1 cellular context compared by ENCODE assay signal in genomic region chr1:167791281-167792209, GRCh38.
TF ChIP-seq lines count a peak whose summit lies in the region.

No MANE protein-coding gene starts in this region.

TF ChIP-seq in GM23338, 12 proteins besides CTCF, POLR2A, EP300 and RAD21 (continued from another document):
- TF ChIP-seq, protein P1, sequence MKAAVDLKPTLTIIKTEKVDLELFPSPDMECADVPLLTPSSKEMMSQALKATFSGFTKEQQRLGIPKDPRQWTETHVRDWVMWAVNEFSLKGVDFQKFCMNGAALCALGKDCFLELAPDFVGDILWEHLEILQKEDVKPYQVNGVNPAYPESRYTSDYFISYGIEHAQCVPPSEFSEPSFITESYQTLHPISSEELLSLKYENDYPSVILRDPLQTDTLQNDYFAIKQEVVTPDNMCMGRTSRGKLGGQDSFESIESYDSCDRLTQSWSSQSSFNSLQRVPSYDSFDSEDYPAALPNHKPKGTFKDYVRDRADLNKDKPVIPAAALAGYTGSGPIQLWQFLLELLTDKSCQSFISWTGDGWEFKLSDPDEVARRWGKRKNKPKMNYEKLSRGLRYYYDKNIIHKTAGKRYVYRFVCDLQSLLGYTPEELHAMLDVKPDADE (IDR thresholded peaks at IDR 0.05) = no peak
- TF ChIP-seq, protein P2, sequence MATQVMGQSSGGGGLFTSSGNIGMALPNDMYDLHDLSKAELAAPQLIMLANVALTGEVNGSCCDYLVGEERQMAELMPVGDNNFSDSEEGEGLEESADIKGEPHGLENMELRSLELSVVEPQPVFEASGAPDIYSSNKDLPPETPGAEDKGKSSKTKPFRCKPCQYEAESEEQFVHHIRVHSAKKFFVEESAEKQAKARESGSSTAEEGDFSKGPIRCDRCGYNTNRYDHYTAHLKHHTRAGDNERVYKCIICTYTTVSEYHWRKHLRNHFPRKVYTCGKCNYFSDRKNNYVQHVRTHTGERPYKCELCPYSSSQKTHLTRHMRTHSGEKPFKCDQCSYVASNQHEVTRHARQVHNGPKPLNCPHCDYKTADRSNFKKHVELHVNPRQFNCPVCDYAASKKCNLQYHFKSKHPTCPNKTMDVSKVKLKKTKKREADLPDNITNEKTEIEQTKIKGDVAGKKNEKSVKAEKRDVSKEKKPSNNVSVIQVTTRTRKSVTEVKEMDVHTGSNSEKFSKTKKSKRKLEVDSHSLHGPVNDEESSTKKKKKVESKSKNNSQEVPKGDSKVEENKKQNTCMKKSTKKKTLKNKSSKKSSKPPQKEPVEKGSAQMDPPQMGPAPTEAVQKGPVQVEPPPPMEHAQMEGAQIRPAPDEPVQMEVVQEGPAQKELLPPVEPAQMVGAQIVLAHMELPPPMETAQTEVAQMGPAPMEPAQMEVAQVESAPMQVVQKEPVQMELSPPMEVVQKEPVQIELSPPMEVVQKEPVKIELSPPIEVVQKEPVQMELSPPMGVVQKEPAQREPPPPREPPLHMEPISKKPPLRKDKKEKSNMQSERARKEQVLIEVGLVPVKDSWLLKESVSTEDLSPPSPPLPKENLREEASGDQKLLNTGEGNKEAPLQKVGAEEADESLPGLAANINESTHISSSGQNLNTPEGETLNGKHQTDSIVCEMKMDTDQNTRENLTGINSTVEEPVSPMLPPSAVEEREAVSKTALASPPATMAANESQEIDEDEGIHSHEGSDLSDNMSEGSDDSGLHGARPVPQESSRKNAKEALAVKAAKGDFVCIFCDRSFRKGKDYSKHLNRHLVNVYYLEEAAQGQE (IDR thresholded peaks at IDR 0.05; ENCODE audit: unreplicated experiment) = no peak
